20 cellular contexts compared by ENCODE assay signal in the genomic region with DNA sequence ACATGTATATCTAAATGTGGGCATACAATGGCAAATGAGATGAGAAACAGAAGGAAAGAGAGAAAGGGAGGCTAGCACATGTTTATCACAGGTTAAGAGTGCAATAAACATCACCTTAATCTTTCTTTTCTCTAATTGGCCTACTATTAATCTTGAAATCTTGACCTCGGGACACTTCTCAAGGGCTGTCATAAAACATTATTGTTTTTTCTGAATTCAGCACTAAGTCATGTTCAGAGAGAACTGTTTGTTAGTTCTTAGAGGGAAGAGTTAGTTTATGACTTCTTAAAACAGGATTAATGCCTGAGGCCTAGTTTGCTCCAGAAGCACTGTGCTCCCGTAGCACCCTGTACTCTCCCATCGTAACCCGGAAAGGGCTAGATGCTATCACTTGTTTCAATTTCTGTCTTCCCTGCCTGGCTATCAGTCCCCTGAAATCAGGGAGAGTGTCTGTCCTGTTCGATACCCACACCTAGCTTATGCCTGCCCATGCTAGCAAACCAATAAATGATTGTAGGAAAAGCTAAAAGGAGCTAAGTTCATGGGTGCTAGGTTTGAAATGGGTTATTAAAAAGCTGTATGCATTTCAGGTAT.
"Had no signal": no experiment of that assay in that cellular context is flagged by ENCODE, and none has a peak within 500 bp of the region (broad histone marks: within the 10 kb centered on the region; RNA-seq: fewer than 3 reads in every experiment).

No MANE protein-coding gene starts in this region.

- H3K4me3 Mint-ChIP-seq: activated T-helper 1 cell treated with anti-CD3 and anti-CD28 coated beads, Interleukin-12 subunit alpha, Interleukin-12 subunit beta, Interleukin-2, Interleukin-4 antibody, amounts not matched to agents 30 ng/mL and 10 ng/mL and 1 ng/mL, durations not matched to agents 14 hours and 24 hours and 36 hours had no signal

- ATAC-seq: activated CD4-positive, CD25-positive, alpha-beta regulatory T cell treated with anti-CD3 and anti-CD28 coated beads, Interleukin-2, amount 50 U/mL, for 24 hours; activated naive CD4-positive, alpha-beta T cell treated with anti-CD3 and anti-CD28 coated beads, Interleukin-2, amount 50 U/mL, for 72 hours; foreskin keratinocyte; right cardiac atrium had no signal

- H3K36me3 ChIP-seq: lower lobe of right lung, stomach, upper lobe of left lung had no signal

- H3K4me3 ChIP-seq: lower lobe of right lung, skin epidermis, stomach, upper lobe of left lung had no signal

- H3K27me3 ChIP-seq: foreskin keratinocyte, stomach, upper lobe of left lung had no signal

- H3K9me3 Mint-ChIP-seq: activated T-helper 1 cell treated with anti-CD3 and anti-CD28 coated beads, Interleukin-12 subunit alpha, Interleukin-12 subunit beta, Interleukin-2, Interleukin-4 antibody, amounts not matched to agents 30 ng/mL and 10 ng/mL and 1 ng/mL, durations not matched to agents 14 hours and 24 hours and 36 hours had no signal

- DNase-seq: activated CD4-positive, alpha-beta T cell treated with anti-CD3 and anti-CD28 coated beads, Interleukin-2, amount 50 U/mL, for 1 hour; activated gamma-delta T cell treated with Interleukin-2 at 50 U/mL for 16 hours; amniotic stem cell; dermis blood vessel endothelial cell; effector memory CD4-positive, alpha-beta T cell; foreskin keratinocyte; glutamatergic neuron; lower lobe of right lung; right cardiac atrium; stimulated activated CD4-positive, alpha-beta T cell treated with anti-CD3 and anti-CD28 coated beads, Interleukin-15, amount 100 ng/mL, for 24 hours; stimulated activated CD4-positive, alpha-beta T cell treated with anti-CD3 and anti-CD28 coated beads, Interleukin-2, amount 100 ng/mL, for 48 hours; stomach; T-helper 1 cell; T1000; upper lobe of left lung had no signal

- H3K9me3 ChIP-seq: lower lobe of right lung, stomach, upper lobe of left lung had no signal

- H3K27ac Mint-ChIP-seq: activated T-helper 1 cell treated with anti-CD3 and anti-CD28 coated beads, Interleukin-12 subunit alpha, Interleukin-12 subunit beta, Interleukin-2, Interleukin-4 antibody, amounts not matched to agents 30 ng/mL and 10 ng/mL and 1 ng/mL, durations not matched to agents 14 hours and 24 hours and 36 hours; progenitor cell of endocrine pancreas had no signal

- H3K4me1 ChIP-seq: foreskin keratinocyte had no signal

- H3K27ac ChIP-seq: foreskin keratinocyte, lower lobe of right lung had no signal
